ENCODE assay signal across 9 cellular contexts in the genomic region with DNA sequence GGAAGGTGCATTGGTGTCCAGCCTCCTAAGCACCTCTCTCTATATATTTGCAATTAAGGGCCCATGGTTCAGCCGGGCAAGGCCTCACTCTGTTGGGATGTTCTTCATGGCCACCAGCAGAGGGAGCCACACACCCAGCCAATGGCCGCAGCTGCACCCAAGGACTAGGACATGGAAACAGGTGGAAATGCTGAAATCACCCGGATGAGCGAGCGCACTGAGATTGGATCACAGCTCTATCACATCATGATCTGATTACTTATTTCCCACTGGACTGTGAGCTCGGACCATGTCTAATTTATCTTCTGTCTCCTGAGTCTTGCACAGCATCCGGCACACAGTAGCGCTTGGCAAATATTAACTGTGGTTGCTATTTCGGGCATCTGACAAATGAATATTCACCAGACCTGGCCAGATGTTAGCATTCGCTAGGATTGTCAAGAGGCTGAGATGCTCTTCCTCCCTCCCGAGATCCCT. TPM values are rescaled to one million over a fixed set of nuclear protein-coding genes. Genes with fewer than 3 reads are reported as not detected.
A peak's percentile ranks its signal among the peaks of the same experiment; 100 is the strongest.
DNase-seq lines count a peak whose midpoint lies in the region; ATAC-seq and TF ChIP-seq lines count a peak whose summit lies in the region.
"Had no signal": no experiment of that assay in that cellular context is flagged by ENCODE, and none has a peak within 500 bp of the region (broad histone marks: within the 10 kb centered on the region; RNA-seq: fewer than 3 reads in every experiment).

No MANE protein-coding gene starts in this region.

- no peak overlapping the region for H3K4me3 ChIP-seq in epithelial cell of proximal tubule (ENCODE audit: low read depth, low read length)
- H3K4me3 ChIP-seq: skin epidermis had no signal

- no peak for ATAC-seq in GM18511 (IDR thresholded peaks at IDR 0.05; ENCODE audit: unreplicated experiment)

- peak; percentile 93 for TF ChIP-seq CTCF in GM12872 (IDR thresholded peaks at IDR 0.05; ENCODE audit: insufficient read depth, low read depth, low read length)
- peak; percentile 98 for TF ChIP-seq CTCF in epithelial cell of proximal tubule (conservative IDR thresholded peaks at IDR 0.05; ENCODE audit: low read depth, low read length)

- peak; percentile 13 for DNase-seq in KG1 (lab: John Stamatoyannopoulos, UW)
- peak; percentile 82 for DNase-seq in OCI-M1 (lab: John Stamatoyannopoulos, UW)
- peak; percentile 46 for DNase-seq in activated T-cell treated with anti-CD3 and anti-CD28 coated beads for 4 hours
- peak; percentile 90 for DNase-seq in epithelial cell of proximal tubule (ENCODE audit: low read depth)
- DNase-seq in myocyte (ENCODE audit: low read depth) = peak; percentile 91
- DNase-seq in stimulated activated CD8-positive, alpha-beta memory T cell treated with anti-CD3 and anti-CD28 coated beads, Interleukin-7, amount 100 ng/mL, for 1 hour (ENCODE audit: low read depth in 2 of 2) = peak; percentile 31 to 45

RNA-seq across cellular contexts. Expression of gene KIF3C, which starts 31.2 kb away (rescaled TPM):
- total RNA-seq in epithelial cell of proximal tubule (26.3 and 30.1 TPM in 2 replicates), myocyte (5.4 and 8.6 TPM in 2 replicates)
- 35.3 TPM for polyA plus RNA-seq in myocyte (2012)

Comparison
In these comparisons a context has a peak if more than half of its experiments do, and no peak if none do; other contexts are left out.
1. DNase-seq: peak in every context shown above with its lines; median percentile 91 in myocyte; 90 in epithelial cell of proximal tubule; 82 in OCI-M1; 46 in activated T-cell treated with anti-CD3 and anti-CD28 coated beads for 4 hours; 38 in stimulated activated CD8-positive, alpha-beta memory T cell treated with anti-CD3 and anti-CD28 coated beads, Interleukin-7, amount 100 ng/mL, for 1 hour; 13 in KG1.